In genomic region chr11:62545437-62546243, GRCh38 we compare ENCODE assay signal across 8 cellular contexts. TPM values are rescaled to one million over a fixed set of nuclear protein-coding genes. Genes with fewer than 3 reads are reported as not detected.
DNase-seq lines count a peak whose midpoint lies in the region; ATAC-seq and TF ChIP-seq lines count a peak whose summit lies in the region.

No MANE protein-coding gene starts in this region.

- TF ChIP-seq CTCF in 22Rv1 (IDR thresholded peaks at IDR 0.05): peak; percentile 14; the same call in 1 of the 2 replicates
- peak in 1 of 2 experiments; percentile 6; a peak in 1 of 4 replicates for TF ChIP-seq CTCF in GM23338 (conservative IDR thresholded peaks at IDR 0.05; ENCODE audit: low read depth in 2 of 2)
- no peak for TF ChIP-seq CTCF in RWPE1 (conservative IDR thresholded peaks at IDR 0.05; ENCODE audit: low read depth)
- peak; percentile 7 for TF ChIP-seq CTCF in osteoblast (IDR thresholded peaks at IDR 0.05; ENCODE audit: extremely low read depth, low read depth, low read length)

- H3K4me1 Mint-ChIP-seq in GM23338: peaks cover 51% of the 10 kb centered on the region

- WGBS in adipose tissue, 3 donors: 0 to 1% (median 0%) methylated on average over 53 to 57 of the region's 59 CpGs

- peaks cover 79% of the 10 kb centered on the region for H3K27me3 Mint-ChIP-seq in GM23338 (ENCODE audit: insufficient read depth, low read depth, poor library complexity)

- no peak overlapping the region for H3K27ac Mint-ChIP-seq in GM23338

- peak overlapping the region; percentile 83 for H3K4me3 Mint-ChIP-seq in GM23338

- H3K4me2 ChIP-seq in GM23338 (peak overlapping the region; percentile 96), osteoblast (ENCODE audit: insufficient read depth, low read length) (peak overlapping the region; percentile 93)

- H3F3A ChIP-seq in GM23338 (replicated peaks; ENCODE audit: low read depth): 0 out of 2 replicates have a peak, but pooled peaks cover 3% of the 10 kb centered on the region

- H3K27ac ChIP-seq in 22Rv1: peak overlapping the region; percentile 95
- H3K27ac ChIP-seq in GM23338 (ENCODE audit: low read depth): no peak overlapping the region
- H3K27ac ChIP-seq in RWPE1: peak overlapping the region; percentile 100
- peak overlapping the region; percentile 91 for H3K27ac ChIP-seq in adipose tissue (ENCODE audit: low read depth, low read length)
- peak overlapping the region; percentile 67 for H3K27ac ChIP-seq in osteoblast (ENCODE audit: low read depth, low read length)

- peak; percentile 40 for ATAC-seq in GM23338
- peak; percentile 66 for ATAC-seq in Right ventricle myocardium inferior
- ATAC-seq in HG02642 (IDR thresholded peaks at IDR 0.05; ENCODE audit: poor library complexity, unreplicated experiment): no peak

- no peaks in the 10 kb centered on the region for H3K36me3 Mint-ChIP-seq in GM23338 (ENCODE audit: low read depth)

- H3K9me2 ChIP-seq in GM23338 (ENCODE audit: insufficient read depth): no peaks in the 10 kb centered on the region

- no peaks in the 10 kb centered on the region for H3K79me2 ChIP-seq in GM23338 (replicated peaks; ENCODE audit: insufficient read depth)
- peaks cover 60% of the 10 kb centered on the region for H3K79me2 ChIP-seq in osteoblast (ENCODE audit: insufficient read depth, low read length)

- intact Hi-C loops in Right ventricle myocardium inferior (cut with DNase I): loop anchor here (2.0 to 5.0 kb wide), 4 partner anchors 15 to 297 kb away; partner anchors contain the start of genes C11orf98 and CSKMT

- H3K4me3 ChIP-seq in GM23338 (peak overlapping the region; percentile 88), osteoblast (ENCODE audit: insufficient read depth, low read length) (peak overlapping the region; percentile 98)

- CTCF ChIA-PET in RWPE1 (lab: Yijun Ruan, JAX): interaction anchor here (0.6 to 4.8 kb wide), 3 partner anchors 13 to 185 kb away, joined by 3 to 74 read pairs (median 33); no protein-coding TSS in a partner anchor

- DNase-seq in GM23338 (ENCODE audit: low spot score): peak; percentile 83
- peak; percentile 96 for DNase-seq in RWPE1 (ENCODE audit: low spot score)
- DNase-seq in Right ventricle myocardium inferior (ENCODE audit: missing footprints): peak; percentile 96
- peak; percentile 99 for DNase-seq in osteoblast (ENCODE audit: insufficient read length, low spot score, missing footprints)
- no peak for DNase-seq in NCI-H2107 treated with DMSO at 0.1 percent for 48 hours (lab: John Stamatoyannopoulos, UW; ENCODE audit: unreplicated experiment)

- POLR2A ChIA-PET in RWPE1 (lab: Yijun Ruan, JAX; ENCODE audit: low non-redundant PET): interaction anchor here (0.6 to 2.3 kb wide), 2 partner anchors 15 to 162 kb away, joined by 3 to 11 read pairs; no protein-coding TSS in a partner anchor

- H2AFZ ChIP-seq in GM23338: peak overlapping the region; percentile 94
- H2AFZ ChIP-seq in osteoblast (ENCODE audit: low read length): no peak overlapping the region

- H3K36me3 ChIP-seq in GM23338 (ENCODE audit: insufficient read depth) (no peaks in the 10 kb centered on the region), osteoblast (ENCODE audit: insufficient read depth, low read length) (no peaks in the 10 kb centered on the region)

- H4K20me1 ChIP-seq in GM23338 (replicated peaks; ENCODE audit: insufficient read depth) (peaks cover 3% of the 10 kb centered on the region; the same call in 1 of the 2 replicates), osteoblast (ENCODE audit: insufficient read depth, low read length) (peaks cover 47% of the 10 kb centered on the region)

- H3K27me3 ChIP-seq in GM23338 (ENCODE audit: insufficient read depth) (peaks cover 95% of the 10 kb centered on the region), osteoblast (ENCODE audit: insufficient read depth, low read length) (no peaks in the 10 kb centered on the region)

- H3K9me3 ChIP-seq in osteoblast (ENCODE audit: low read depth, low read length): no peaks in the 10 kb centered on the region

- H3K4me1 ChIP-seq in GM23338 (ENCODE audit: insufficient read depth) (peaks cover 38% of the 10 kb centered on the region; the same call in 1 of the 2 replicates), osteoblast (ENCODE audit: insufficient read depth, low read length) (peaks cover 48% of the 10 kb centered on the region)

- no peaks in the 10 kb centered on the region; the same call in 2 of the 3 replicates for H3K9me3 Mint-ChIP-seq in GM23338

TF ChIP-seq in GM23338, 12 proteins besides CTCF, POLR2A, EP300 and RAD21:
- TF ChIP-seq, protein P1, sequence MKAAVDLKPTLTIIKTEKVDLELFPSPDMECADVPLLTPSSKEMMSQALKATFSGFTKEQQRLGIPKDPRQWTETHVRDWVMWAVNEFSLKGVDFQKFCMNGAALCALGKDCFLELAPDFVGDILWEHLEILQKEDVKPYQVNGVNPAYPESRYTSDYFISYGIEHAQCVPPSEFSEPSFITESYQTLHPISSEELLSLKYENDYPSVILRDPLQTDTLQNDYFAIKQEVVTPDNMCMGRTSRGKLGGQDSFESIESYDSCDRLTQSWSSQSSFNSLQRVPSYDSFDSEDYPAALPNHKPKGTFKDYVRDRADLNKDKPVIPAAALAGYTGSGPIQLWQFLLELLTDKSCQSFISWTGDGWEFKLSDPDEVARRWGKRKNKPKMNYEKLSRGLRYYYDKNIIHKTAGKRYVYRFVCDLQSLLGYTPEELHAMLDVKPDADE (IDR thresholded peaks at IDR 0.05): no peak
- TF ChIP-seq, protein P2, sequence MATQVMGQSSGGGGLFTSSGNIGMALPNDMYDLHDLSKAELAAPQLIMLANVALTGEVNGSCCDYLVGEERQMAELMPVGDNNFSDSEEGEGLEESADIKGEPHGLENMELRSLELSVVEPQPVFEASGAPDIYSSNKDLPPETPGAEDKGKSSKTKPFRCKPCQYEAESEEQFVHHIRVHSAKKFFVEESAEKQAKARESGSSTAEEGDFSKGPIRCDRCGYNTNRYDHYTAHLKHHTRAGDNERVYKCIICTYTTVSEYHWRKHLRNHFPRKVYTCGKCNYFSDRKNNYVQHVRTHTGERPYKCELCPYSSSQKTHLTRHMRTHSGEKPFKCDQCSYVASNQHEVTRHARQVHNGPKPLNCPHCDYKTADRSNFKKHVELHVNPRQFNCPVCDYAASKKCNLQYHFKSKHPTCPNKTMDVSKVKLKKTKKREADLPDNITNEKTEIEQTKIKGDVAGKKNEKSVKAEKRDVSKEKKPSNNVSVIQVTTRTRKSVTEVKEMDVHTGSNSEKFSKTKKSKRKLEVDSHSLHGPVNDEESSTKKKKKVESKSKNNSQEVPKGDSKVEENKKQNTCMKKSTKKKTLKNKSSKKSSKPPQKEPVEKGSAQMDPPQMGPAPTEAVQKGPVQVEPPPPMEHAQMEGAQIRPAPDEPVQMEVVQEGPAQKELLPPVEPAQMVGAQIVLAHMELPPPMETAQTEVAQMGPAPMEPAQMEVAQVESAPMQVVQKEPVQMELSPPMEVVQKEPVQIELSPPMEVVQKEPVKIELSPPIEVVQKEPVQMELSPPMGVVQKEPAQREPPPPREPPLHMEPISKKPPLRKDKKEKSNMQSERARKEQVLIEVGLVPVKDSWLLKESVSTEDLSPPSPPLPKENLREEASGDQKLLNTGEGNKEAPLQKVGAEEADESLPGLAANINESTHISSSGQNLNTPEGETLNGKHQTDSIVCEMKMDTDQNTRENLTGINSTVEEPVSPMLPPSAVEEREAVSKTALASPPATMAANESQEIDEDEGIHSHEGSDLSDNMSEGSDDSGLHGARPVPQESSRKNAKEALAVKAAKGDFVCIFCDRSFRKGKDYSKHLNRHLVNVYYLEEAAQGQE (IDR thresholded peaks at IDR 0.05; ENCODE audit: unreplicated experiment): no peak
- no peak for TF ChIP-seq ZNF114 (CRISPR knock-in tag; IDR thresholded peaks at IDR 0.05)
- no peak for TF ChIP-seq EZH2phosphoT487 (IDR thresholded peaks at IDR 0.05; ENCODE audit: unreplicated experiment)
- TF ChIP-seq STAT1 (IDR thresholded peaks at IDR 0.05; ENCODE audit: unreplicated experiment): no peak
- no peak for TF ChIP-seq POLR2AphosphoS5 (IDR thresholded peaks at IDR 0.05; ENCODE audit: low read depth)
- no peak for TF ChIP-seq ZNF331 (CRISPR knock-in tag; IDR thresholded peaks at IDR 0.05; ENCODE audit: low read depth)
- no peak for TF ChIP-seq EZH2 (IDR thresholded peaks at IDR 0.05; ENCODE audit: low read depth, unreplicated experiment)
- TF ChIP-seq NANOG (IDR thresholded peaks at IDR 0.05; ENCODE audit: borderline replicate concordance): no peak

RNA-seq across cellular contexts. Expression of gene AHNAK, which starts 1.0 kb away (rescaled TPM):
- total RNA-seq in GM23338 (2014; rRNA removed; shearing (Covaris generic)): 1.7 and 2.1 TPM in 2 replicates
- 0.91 and 1.1 TPM in 2 replicates for polyA plus RNA-seq in GM23338 (2016; fragmentation: Nextera tagmentation; extraction: Ambion mirVana)
- polyA plus RNA-seq in adipose tissue: 100 to 1,000 TPM in 2 of 3 donors, 10 to 100 TPM in 1; 27.1 to 199 (median 193) TPM
- total RNA-seq in Right ventricle myocardium inferior: 332 TPM
- total RNA-seq in osteoblast: 646 and 720 TPM in 2 replicates

RNA-seq across cellular contexts. Expression of gene EEF1G, which starts 28.1 kb away (rescaled TPM):
- 1,200 and 1,316 TPM in 2 replicates for total RNA-seq in GM23338 (2014; rRNA removed; shearing (Covaris generic))
- polyA plus RNA-seq in GM23338 (2016; fragmentation: Nextera tagmentation; extraction: Ambion mirVana) (696 and 736 TPM in 2 replicates), adipose tissue (1,000 to 10,000 TPM; 1,025 to 2,248 (median 1,633) TPM)
- total RNA-seq in Right ventricle myocardium inferior (907 TPM), osteoblast (1,004 and 1,049 TPM in 2 replicates)

RNA-seq across cellular contexts. Expression of gene TUT1, which starts 45.7 kb away (rescaled TPM):
- total RNA-seq in GM23338 (2014; rRNA removed; shearing (Covaris generic)): 15.2 and 22.2 TPM in 2 replicates
- polyA plus RNA-seq in GM23338 (2016; fragmentation: Nextera tagmentation; extraction: Ambion mirVana): 12.8 and 14.0 TPM in 2 replicates
- polyA plus RNA-seq in adipose tissue: 10 to 100 TPM; 15.8 to 16.2 (median 15.9) TPM
- 13.7 TPM for total RNA-seq in Right ventricle myocardium inferior
- 6.5 and 7.6 TPM in 2 replicates for total RNA-seq in osteoblast

RNA-seq across cellular contexts. Expression of gene MTA2, which starts 56.0 kb away (rescaled TPM):
- 93.6 and 102 TPM in 2 replicates for total RNA-seq in GM23338 (2014; rRNA removed; shearing (Covaris generic))
- 22.1 and 22.9 TPM in 2 replicates for polyA plus RNA-seq in GM23338 (2016; fragmentation: Nextera tagmentation; extraction: Ambion mirVana)
- 10 to 100 TPM; 17.3 to 72.4 (median 48.1) TPM for polyA plus RNA-seq in adipose tissue
- total RNA-seq in Right ventricle myocardium inferior: 34.1 TPM
- 102 and 105 TPM in 2 replicates for total RNA-seq in osteoblast

Comparison
In these comparisons a context has a peak if more than half of its experiments do, and no peak if none do; other contexts are left out.
1. RNA of gene AHNAK, which starts 1.0 kb away (total RNA-seq): 646 to 720 TPM in osteoblast and 332 TPM in Right ventricle myocardium inferior (single experiment); 1.7 to 2.1 TPM in GM23338; every median in the first group is over 100 times any median in the second.